16 cellular contexts compared by ENCODE assay signal in the genomic region with DNA sequence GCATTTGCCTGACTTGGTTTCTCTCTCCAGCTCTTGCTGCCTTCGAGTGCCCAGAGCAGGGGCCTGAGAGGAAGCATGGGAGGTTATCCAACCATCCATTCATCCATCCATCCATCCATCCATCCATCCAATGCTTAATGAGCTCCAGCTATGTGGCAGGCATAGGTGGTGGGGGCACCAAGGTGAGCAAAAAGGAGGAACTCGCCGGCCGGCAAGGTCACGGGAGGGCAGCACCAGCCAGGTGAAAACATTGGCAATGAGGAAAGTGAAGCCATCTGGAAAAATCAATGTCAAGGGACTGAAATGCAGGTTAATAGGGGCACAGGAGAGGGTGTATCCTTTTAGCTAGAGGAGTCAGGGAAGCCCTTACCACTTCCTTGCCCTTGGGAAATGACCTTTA. TPM values are rescaled to one million over a fixed set of nuclear protein-coding genes. Genes with fewer than 3 reads are reported as not detected.
DNase-seq lines count a peak whose midpoint lies in the region; ATAC-seq and TF ChIP-seq lines count a peak whose summit lies in the region.
"Had no signal": no experiment of that assay in that cellular context is flagged by ENCODE, and none has a peak within 500 bp of the region (broad histone marks: within the 10 kb centered on the region; RNA-seq: fewer than 3 reads in every experiment).

No MANE protein-coding gene starts in this region.

- no peak overlapping the region for H4K12ac ChIP-seq in trophoblast cell (ENCODE audit: low read depth, low read length)

- H3K9me3 ChIP-seq in BE2C (no peaks in the 10 kb centered on the region), WERI-Rb-1 (ENCODE audit: severe bottlenecking) (no peaks in the 10 kb centered on the region), trophoblast cell (ENCODE audit: insufficient read depth, low read depth, low read length) (no peaks in the 10 kb centered on the region)
- H3K9me3 ChIP-seq: HAP-1 had no signal

- no peak overlapping the region for H2AFZ ChIP-seq in trophoblast cell (ENCODE audit: insufficient read depth, low read length, poor library complexity)

- no peak overlapping the region for H3K9ac ChIP-seq in trophoblast cell (ENCODE audit: low read length)

- no peaks in the 10 kb centered on the region for H3K4me1 Mint-ChIP-seq in chondrocyte (ENCODE audit: low read depth)
- peaks cover 8 to 15% of the 10 kb centered on the region in 2 donors for H3K4me1 Mint-ChIP-seq in stimulated activated naive B cell treated with anti-CD40 and anti-IgM and Interleukin-4, amounts not matched to agents 10 μg/mL and 1 μg/mL and 100 μg/mL, for 72 hours

- peak overlapping the region; percentile 79 for H2AK5ac ChIP-seq in trophoblast cell (ENCODE audit: low read length)

- H3K79me1 ChIP-seq in trophoblast cell (ENCODE audit: low read length) = peaks cover 75% of the 10 kb centered on the region

- peak overlapping the region; percentile 68 for H3K27ac ChIP-seq in WERI-Rb-1
- H3K27ac ChIP-seq in trophoblast cell (ENCODE audit: low read depth, low read length) = no peak overlapping the region
- H3K27ac ChIP-seq: 22Rv1 had no signal

- no peak overlapping the region for H4K8ac ChIP-seq in trophoblast cell (ENCODE audit: low read depth, low read length)

- no peaks in the 10 kb centered on the region for H3K36me3 Mint-ChIP-seq in chondrocyte (ENCODE audit: low read depth)
- no peaks in the 10 kb centered on the region for H3K36me3 Mint-ChIP-seq in stimulated activated naive B cell treated with anti-CD40 and anti-IgM and Interleukin-4, amounts not matched to agents 10 μg/mL and 1 μg/mL and 100 μg/mL, for 72 hours
- H3K36me3 Mint-ChIP-seq: CD4-positive, alpha-beta memory T cell had no signal

- H3K79me2 ChIP-seq in trophoblast cell (ENCODE audit: control insufficient read depth, insufficient read depth, low read length, poor library complexity) = peaks cover 22% of the 10 kb centered on the region

- H3K4me3 ChIP-seq in BE2C (ENCODE audit: low read depth, low read length) (no peak overlapping the region), WERI-Rb-1 (ENCODE audit: low read depth, low read length) (no peak overlapping the region), trophoblast cell (ENCODE audit: low read depth, low read length) (no peak overlapping the region)
- H3K4me3 ChIP-seq: HAP-1 had no signal

- H3K9me3 Mint-ChIP-seq in chondrocyte (ENCODE audit: low read depth) = no peaks in the 10 kb centered on the region
- H3K9me3 Mint-ChIP-seq in stimulated activated naive B cell treated with anti-CD40 and anti-IgM and Interleukin-4, amounts not matched to agents 10 μg/mL and 1 μg/mL and 100 μg/mL, for 72 hours = no peaks in the 10 kb centered on the region
- H3K9me3 Mint-ChIP-seq: CD4-positive, alpha-beta memory T cell had no signal

- TF ChIP-seq CTCF in BE2C (IDR thresholded peaks at IDR 0.05; ENCODE audit: low read depth, low read length) (no peak), WERI-Rb-1 (IDR thresholded peaks at IDR 0.05; ENCODE audit: low read depth, low read length) (no peak), chondrocyte (IDR thresholded peaks at IDR 0.05) (no peak)

- no peak overlapping the region for H2BK5ac ChIP-seq in trophoblast cell (ENCODE audit: low read depth, low read length, poor library complexity)

- no peak for ATAC-seq in stimulated activated naive B cell treated with anti-CD40 and anti-IgM and Interleukin-4, amounts not matched to agents 10 μg/mL and 1 μg/mL and 100 μg/mL, for 72 hours (replicated peaks)
- no peak for ATAC-seq in GM18505 (IDR thresholded peaks at IDR 0.05; ENCODE audit: unreplicated experiment)
- ATAC-seq: HepG2 had no signal

- H3K4me2 ChIP-seq in trophoblast cell (ENCODE audit: low read length) = no peak overlapping the region

- no peak overlapping the region for H3K27ac Mint-ChIP-seq in chondrocyte (ENCODE audit: unreplicated experiment)
- no peak overlapping the region for H3K27ac Mint-ChIP-seq in stimulated activated naive B cell treated with anti-CD40 and anti-IgM and Interleukin-4, amounts not matched to agents 10 μg/mL and 1 μg/mL and 100 μg/mL, for 72 hours

- DNase-seq in NCI-H2171 treated with DMSO at 0.1 percent for 48 hours (lab: John Stamatoyannopoulos, UW) (peak; percentile 38), NCI-H2171 (lab: John Stamatoyannopoulos, UW) (no peak), BE2C (peak; percentile 30), WERI-Rb-1 (no peak), trophoblast cell (no peak), chondrocyte (ENCODE audit: low spot score) (no peak)
- no peak for DNase-seq in stimulated activated naive B cell treated with anti-CD40 and anti-IgM and Interleukin-4, amounts not matched to agents 10 μg/mL and 1 μg/mL and 100 μg/mL, for 72 hours
- DNase-seq: C1 segment of cervical spinal cord; CD4-positive, alpha-beta memory T cell; DND-41; GDM1 had no signal

- peak overlapping the region; percentile 43 for H4K91ac ChIP-seq in trophoblast cell (ENCODE audit: low read depth, low read length)

- H3K23ac ChIP-seq in trophoblast cell (ENCODE audit: low read length) = no peak overlapping the region

- WGBS in trophoblast cell (ENCODE audit: extremely low coverage, insufficient coverage, insufficient read length) = no CpG with 5 or more reads among the region's 5 CpGs

- H3K4me3 Mint-ChIP-seq in chondrocyte (ENCODE audit: unreplicated experiment) = no peak overlapping the region
- H3K4me3 Mint-ChIP-seq in stimulated activated naive B cell treated with anti-CD40 and anti-IgM and Interleukin-4, amounts not matched to agents 10 μg/mL and 1 μg/mL and 100 μg/mL, for 72 hours = no peak overlapping the region
- H3K4me3 Mint-ChIP-seq: CD4-positive, alpha-beta memory T cell had no signal

- peak overlapping the region; percentile 42 for H3K18ac ChIP-seq in trophoblast cell (ENCODE audit: low read length)

- H2BK12ac ChIP-seq in trophoblast cell (ENCODE audit: low read length) = peak overlapping the region; percentile 84

- H3K27me3 ChIP-seq in BE2C = no peaks in the 10 kb centered on the region
- H3K27me3 ChIP-seq in WERI-Rb-1 (ENCODE audit: insufficient read depth, low read depth, severe bottlenecking) = no peaks in the 10 kb centered on the region
- H3K27me3 ChIP-seq in trophoblast cell (ENCODE audit: insufficient read depth, low read length) = no peaks in the 10 kb centered on the region

- no peaks in the 10 kb centered on the region for H3K36me3 ChIP-seq in BE2C
- H3K36me3 ChIP-seq in WERI-Rb-1 = no peaks in the 10 kb centered on the region
- no peaks in the 10 kb centered on the region for H3K36me3 ChIP-seq in trophoblast cell (ENCODE audit: control insufficient read depth in 1 of 2, insufficient read depth in 2 of 2, low read length in 2 of 2)
- H3K36me3 ChIP-seq: HAP-1 had no signal

- no peak for TF ChIP-seq POLR2A in GM18505 (IDR thresholded peaks at IDR 0.05; ENCODE audit: borderline replicate concordance, extremely low read depth, insufficient read depth, insufficient read length)

- H3K4me1 ChIP-seq in BE2C = peaks cover 82% of the 10 kb centered on the region
- H3K4me1 ChIP-seq in trophoblast cell (ENCODE audit: control insufficient read depth in 1 of 2, insufficient read depth in 2 of 2, low read length in 2 of 2) = peaks cover 47 to 51% of the 10 kb centered on the region in 2 experiments
- H3K4me1 ChIP-seq: HAP-1 had no signal

- H2BK120ac ChIP-seq in trophoblast cell (ENCODE audit: insufficient read depth, low read length, poor library complexity) = peak overlapping the region; percentile 44

- H3K14ac ChIP-seq in trophoblast cell (ENCODE audit: low read length) = peak overlapping the region; percentile 37

- peak overlapping the region; percentile 9 for H3K4ac ChIP-seq in trophoblast cell (ENCODE audit: low read depth, low read length)

- H3K27me3 Mint-ChIP-seq in chondrocyte (ENCODE audit: low read depth) = peaks cover 7% of the 10 kb centered on the region
- H3K27me3 Mint-ChIP-seq in stimulated activated naive B cell treated with anti-CD40 and anti-IgM and Interleukin-4, amounts not matched to agents 10 μg/mL and 1 μg/mL and 100 μg/mL, for 72 hours = peaks cover 16 to 27% of the 10 kb centered on the region in 2 donors
- H3K27me3 Mint-ChIP-seq: CD4-positive, alpha-beta memory T cell had no signal

RNA-seq across cellular contexts. Expression of gene DOK4, which starts 18.2 kb away (rescaled TPM):
- polyA plus RNA-seq in BE2C (2012; ENCODE audit: insufficient read depth, insufficient read length, low read depth) = 342 TPM
- polyA plus RNA-seq in trophoblast cell (2013) = 407 and 429 TPM in 2 replicates
- total RNA-seq in chondrocyte = 23.7 to 28.5 TPM (median 26.4 TPM) in 3 replicates

RNA-seq across cellular contexts. Expression of gene CCDC102A, which starts 31.9 kb away (rescaled TPM):
- polyA plus RNA-seq in BE2C (2012; ENCODE audit: insufficient read depth, insufficient read length, low read depth) = 12.8 TPM
- polyA plus RNA-seq in trophoblast cell (2013) = 7.7 and 8.5 TPM in 2 replicates
- total RNA-seq in chondrocyte = 20.9 to 27.2 TPM (median 22.4 TPM) in 3 replicates

RNA-seq across cellular contexts. Expression of gene ADGRG5, which starts 38.0 kb away (rescaled TPM):
- 0.09 TPM for polyA plus RNA-seq in BE2C (2012; ENCODE audit: insufficient read depth, insufficient read length, low read depth)
- polyA plus RNA-seq in trophoblast cell (2013) = 3.8 and 3.9 TPM in 2 replicates
- not detected in 3 replicates for total RNA-seq in chondrocyte
- total RNA-seq: A673, HepG2 had no signal
- polyA plus RNA-seq: HepG2 had no signal

RNA-seq across cellular contexts. Expression of gene POLR2C, which starts 42.0 kb away (rescaled TPM):
- polyA plus RNA-seq in BE2C (2012; ENCODE audit: insufficient read depth, insufficient read length, low read depth) = 481 TPM
- polyA plus RNA-seq in trophoblast cell (2013) = 49.8 and 50.6 TPM in 2 replicates
- total RNA-seq in chondrocyte = 38.6 to 53.0 TPM (median 44.8 TPM) in 3 replicates

RNA-seq across cellular contexts. Expression of gene COQ9, which starts 57.2 kb away (rescaled TPM):
- 183 TPM for polyA plus RNA-seq in BE2C (2012; ENCODE audit: insufficient read depth, insufficient read length, low read depth)
- polyA plus RNA-seq in trophoblast cell (2013) = 21.2 and 21.9 TPM in 2 replicates
- 30.9 to 40.8 TPM (median 31.6 TPM) in 3 replicates for total RNA-seq in chondrocyte

Comparison
In these comparisons a context has a peak if more than half of its experiments do, and no peak if none do; other contexts are left out.
1. DNase-seq: peak in NCI-H2171 treated with DMSO at 0.1 percent for 48 hours (single experiment) and BE2C (single experiment); none in NCI-H2171 (single experiment), WERI-Rb-1 (single experiment), trophoblast cell (0 of 2), chondrocyte (single experiment) and stimulated activated naive B cell treated with anti-CD40 and anti-IgM and Interleukin-4, amounts not matched to agents 10 μg/mL and 1 μg/mL and 100 μg/mL, for 72 hours (single experiment).